Comparison of ENCODE assay signal across 8 cellular contexts in genomic region chr7:6256709-6257535, GRCh38. TPM values are rescaled to one million over a fixed set of nuclear protein-coding genes. Genes with fewer than 3 reads are reported as not detected.
DNase-seq lines count a peak whose midpoint lies in the region; ATAC-seq and TF ChIP-seq lines count a peak whose summit lies in the region.

No MANE protein-coding gene starts in this region.

- TF ChIP-seq CTCF in fibroblast of villous mesenchyme (IDR thresholded peaks at IDR 0.05; ENCODE audit: insufficient read depth, low read depth, low read length) = no peak

- DNase-seq in activated gamma-delta T cell treated with anti-CD3 and anti-CD28 coated beads, Interleukin-2, amount 50 U/mL, for 16 hours (ENCODE audit: low read depth) = peak; percentile 18
- DNase-seq in activated gamma-delta T cell (lab: John Stamatoyannopoulos, UW) = no peak
- no peak for DNase-seq in SK-N-MC (ENCODE audit: low read depth, low spot score)
- DNase-seq in fibroblast of villous mesenchyme (ENCODE audit: low read depth) = peak; percentile 74
- no peak for DNase-seq in stimulated activated effector memory CD8-positive, alpha-beta T cell treated with anti-CD3 and anti-CD28 coated beads, Interleukin-12 subunit alpha, Interleukin-12 subunit beta, amount 100 ng/mL, for 72 hours (ENCODE audit: low spot score in 2 of 2)
- DNase-seq in NCI-H2029 treated with DMSO at 0.1 percent for 48 hours (lab: John Stamatoyannopoulos, UW) = no peak
- DNase-seq in GM19240 (ENCODE audit: insufficient read length, low spot score) = no peak

- peak; percentile 62 for ATAC-seq in HG02970 (IDR thresholded peaks at IDR 0.05; ENCODE audit: low FRiP score, unreplicated experiment)
- ATAC-seq in stimulated activated effector memory CD8-positive, alpha-beta T cell treated with anti-CD3 and anti-CD28 coated beads, Interleukin-12 subunit alpha, Interleukin-12 subunit beta, amount 100 ng/mL, for 72 hours = peak; percentile 98

- no peaks in the 10 kb centered on the region for H3K36me3 Mint-ChIP-seq in stimulated activated effector memory CD8-positive, alpha-beta T cell treated with anti-CD3 and anti-CD28 coated beads, Interleukin-12 subunit alpha, Interleukin-12 subunit beta, amount 100 ng/mL, for 72 hours

- H3K4me3 Mint-ChIP-seq in stimulated activated effector memory CD8-positive, alpha-beta T cell treated with anti-CD3 and anti-CD28 coated beads, Interleukin-12 subunit alpha, Interleukin-12 subunit beta, amount 100 ng/mL, for 72 hours = peak overlapping the region; percentile 34

- H3K27ac Mint-ChIP-seq in stimulated activated effector memory CD8-positive, alpha-beta T cell treated with anti-CD3 and anti-CD28 coated beads, Interleukin-12 subunit alpha, Interleukin-12 subunit beta, amount 100 ng/mL, for 72 hours = peak overlapping the region; percentile 35

- H3K36me3 ChIP-seq in SK-N-MC (ENCODE audit: insufficient read depth, low read length) = no peaks in the 10 kb centered on the region

- peaks cover 45% of the 10 kb centered on the region for H3K4me1 Mint-ChIP-seq in stimulated activated effector memory CD8-positive, alpha-beta T cell treated with anti-CD3 and anti-CD28 coated beads, Interleukin-12 subunit alpha, Interleukin-12 subunit beta, amount 100 ng/mL, for 72 hours

- no peak overlapping the region for H3K9ac ChIP-seq in SK-N-MC (ENCODE audit: insufficient read length)

- peak overlapping the region; percentile 12; the same call in 1 of the 2 replicates for H3K4me3 ChIP-seq in SK-N-MC
- no peak overlapping the region for H3K4me3 ChIP-seq in fibroblast of villous mesenchyme (ENCODE audit: low read depth, low read length)

- no peaks in the 10 kb centered on the region for H3K9me3 ChIP-seq in SK-N-MC (ENCODE audit: low read depth, low read length)

- no peak overlapping the region; the same call in 1 of the 2 replicates for H3K27ac ChIP-seq in SK-N-MC

- H3K9me3 Mint-ChIP-seq in stimulated activated effector memory CD8-positive, alpha-beta T cell treated with anti-CD3 and anti-CD28 coated beads, Interleukin-12 subunit alpha, Interleukin-12 subunit beta, amount 100 ng/mL, for 72 hours = no peaks in the 10 kb centered on the region

RNA-seq across cellular contexts. Expression of gene CYTH3, which starts 15.5 kb away (rescaled TPM):
- total RNA-seq in fibroblast of villous mesenchyme = 33.2 and 36.1 TPM in 2 replicates

Comparison
In these comparisons a context has a peak if more than half of its experiments do, and no peak if none do; other contexts are left out.
1. DNase-seq: peak in activated gamma-delta T cell treated with anti-CD3 and anti-CD28 coated beads, Interleukin-2, amount 50 U/mL, for 16 hours (single experiment) and fibroblast of villous mesenchyme (single experiment); none in activated gamma-delta T cell (single experiment), SK-N-MC (single experiment), stimulated activated effector memory CD8-positive, alpha-beta T cell treated with anti-CD3 and anti-CD28 coated beads, Interleukin-12 subunit alpha, Interleukin-12 subunit beta, amount 100 ng/mL, for 72 hours (0 of 2), NCI-H2029 treated with DMSO at 0.1 percent for 48 hours (single experiment) and GM19240 (single experiment).